In the genomic region with DNA sequence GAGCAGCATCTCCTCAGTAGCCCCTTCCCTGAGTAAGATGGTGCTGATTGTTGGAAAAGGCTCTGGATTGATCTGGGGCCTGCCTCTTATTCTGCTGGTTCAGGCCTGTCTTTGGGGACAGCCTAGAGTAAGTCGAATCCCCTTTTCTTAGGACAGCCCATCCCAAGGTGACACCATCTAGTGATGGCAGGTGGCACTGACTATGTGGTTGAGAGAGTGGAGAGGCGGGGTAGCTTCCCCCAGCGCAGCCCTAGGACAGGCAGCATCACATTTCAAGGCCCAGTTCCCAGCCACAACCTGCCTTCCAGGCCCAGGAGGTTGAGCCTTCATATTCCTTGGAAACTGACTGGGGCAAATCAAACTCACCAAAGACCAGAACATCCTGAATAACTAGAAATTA, we compare ENCODE assay signal across 1 cellular context.
TF ChIP-seq lines count a peak whose summit lies in the region.

No MANE protein-coding gene starts in this region.

TF ChIP-seq in H1, 55 proteins besides CTCF, POLR2A, EP300 and RAD21:
- TF ChIP-seq EZH2 (IDR thresholded peaks at IDR 0.05; ENCODE audit: low read depth, low read length, severe bottlenecking): no peak
- TF ChIP-seq HDAC6 (IDR thresholded peaks at IDR 0.05; ENCODE audit: low read depth, low read length): no peak
- TF ChIP-seq TAF7 (optimal IDR thresholded peaks at IDR 0.05; ENCODE audit: borderline replicate concordance, low read depth, low read length): no peak
- TF ChIP-seq CHD1 (IDR thresholded peaks at IDR 0.05; ENCODE audit: low read depth, low read length): no peak
TF ChIP-seq in H1: peak in this region for 0.
